ENCODE assay signal across 28 cellular contexts in genomic region chr21:25424674-25425073, GRCh38.
DNase-seq lines count a peak whose midpoint lies in the region; ATAC-seq and TF ChIP-seq lines count a peak whose summit lies in the region.
"Had no signal": no experiment of that assay in that cellular context is flagged by ENCODE, and none has a peak within 500 bp of the region (broad histone marks: within the 10 kb centered on the region; RNA-seq: fewer than 3 reads in every experiment).

No MANE protein-coding gene starts in this region.

- H3K27me3 ChIP-seq in SU-DHL-6 (ENCODE audit: low read length) (no peaks in the 10 kb centered on the region), GM23338 (ENCODE audit: insufficient read depth) (no peaks in the 10 kb centered on the region)
- H3K27me3 ChIP-seq: colonic mucosa, upper lobe of right lung had no signal

- H3K4me3 ChIP-seq in GM12864 (ENCODE audit: low read depth, low read length): peak overlapping the region; percentile 34; the same call in 1 of the 2 replicates
- peak overlapping the region; percentile 24 for H3K4me3 ChIP-seq in SU-DHL-6 (ENCODE audit: insufficient read depth, low read length, poor library complexity, severe bottlenecking)
- no peak overlapping the region for H3K4me3 ChIP-seq in GM23338
- H3K4me3 ChIP-seq: colonic mucosa, left ventricle myocardium inferior, upper lobe of right lung had no signal

- CTCF ChIA-PET in activated naive CD4-positive, alpha-beta T cell treated with anti-CD3 and anti-CD28 coated beads for 36 hours (lab: Charles Lee): interaction anchor here (0.7 to 7.8 kb wide), 6 partner anchors 28 to 150 kb away, joined by 3 to 51 read pairs (median 5); no protein-coding TSS in a partner anchor

- TF ChIP-seq CTCF in GM12864 (IDR thresholded peaks at IDR 0.05; ENCODE audit: low read depth, low read length, missing control alignments): no peak
- TF ChIP-seq CTCF in SU-DHL-6 (IDR thresholded peaks at IDR 0.05; ENCODE audit: insufficient read depth, low read length, poor library complexity, severe bottlenecking): no peak
- no peak for TF ChIP-seq CTCF in GM23338 (conservative IDR thresholded peaks at IDR 0.05; ENCODE audit: low read depth in 2 of 2)

- no peaks in the 10 kb centered on the region for H3K27me3 Mint-ChIP-seq in activated naive CD4-positive, alpha-beta T cell treated with anti-CD3 and anti-CD28 coated beads for 36 hours (ENCODE audit: low read depth)
- H3K27me3 Mint-ChIP-seq in stimulated activated memory B cell treated with anti-CD40 and anti-IgM and Interleukin-4, amounts not matched to agents 10 μg/mL and 1 μg/mL and 100 μg/mL, for 72 hours: no peaks in the 10 kb centered on the region
- H3K27me3 Mint-ChIP-seq in GM23338 (ENCODE audit: insufficient read depth, low read depth, poor library complexity): peaks cover 1% of the 10 kb centered on the region

- no peaks in the 10 kb centered on the region for H3K36me3 Mint-ChIP-seq in activated naive CD4-positive, alpha-beta T cell treated with anti-CD3 and anti-CD28 coated beads for 36 hours (ENCODE audit: low read depth)
- H3K36me3 Mint-ChIP-seq in activated naive CD4-positive, alpha-beta T cell treated with anti-CD3 and anti-CD28 coated beads, Interleukin-2, amount 50 U/mL, for 72 hours: peaks cover 0 to 5% of the 10 kb centered on the region in 2 donors
- peaks cover 8% of the 10 kb centered on the region for H3K36me3 Mint-ChIP-seq in stimulated activated memory B cell treated with anti-CD40 and anti-IgM and Interleukin-4, amounts not matched to agents 10 μg/mL and 1 μg/mL and 100 μg/mL, for 72 hours
- no peaks in the 10 kb centered on the region for H3K36me3 Mint-ChIP-seq in GM23338 (ENCODE audit: low read depth)

- H3K4me2 ChIP-seq in SU-DHL-6 (ENCODE audit: low read depth, low read length, poor library complexity, severe bottlenecking) (peak overlapping the region; percentile 68), GM23338 (no peak overlapping the region)

- H4K20me1 ChIP-seq in SU-DHL-6 (ENCODE audit: low read depth, low read length): no peaks in the 10 kb centered on the region
- H4K20me1 ChIP-seq in GM23338 (replicated peaks; ENCODE audit: insufficient read depth): no peaks in the 10 kb centered on the region

- no peaks in the 10 kb centered on the region for H3K79me2 ChIP-seq in SU-DHL-6 (ENCODE audit: insufficient read depth, low read length)
- no peaks in the 10 kb centered on the region for H3K79me2 ChIP-seq in GM23338 (replicated peaks; ENCODE audit: insufficient read depth)

- H3K4me1 ChIP-seq in GM23338 (ENCODE audit: insufficient read depth): no peaks in the 10 kb centered on the region
- H3K4me1 ChIP-seq: colonic mucosa, left ventricle myocardium inferior, upper lobe of right lung had no signal

- DNase-seq in activated naive CD4-positive, alpha-beta T cell treated with anti-CD3 and anti-CD28 coated beads for 36 hours: no peak
- DNase-seq in activated naive CD4-positive, alpha-beta T cell treated with anti-CD3 and anti-CD28 coated beads, Interleukin-2, amount 50 U/mL, for 72 hours (ENCODE audit: low spot score in 2 of 2): no peak
- DNase-seq in GM12864 (ENCODE audit: low read depth) (no peak), SIG-M5 treated with dmso at 0.1 percent for 504 hours (lab: John Stamatoyannopoulos, UW; ENCODE audit: unreplicated experiment) (no peak), foreskin melanocyte (no peak), GM23338 (ENCODE audit: low spot score) (no peak)
- DNase-seq: activated naive CD4-positive, alpha-beta T cell; anterior cingulate cortex; Calu3; colonic mucosa; DND-41; effector CD8-positive, alpha-beta T cell; islet precursor cell; left ventricle myocardium inferior; NCI-H1048; NCI-H1694; NCI-H510A; occipital lobe; PC-3; stimulated activated CD8-positive, alpha-beta memory T cell treated with anti-CD3 and anti-CD28 coated beads, Interleukin-4, amount 100 ng/mL, for 48 hours; substantia nigra; upper lobe of right lung had no signal

- H2AFZ ChIP-seq in SU-DHL-6 (ENCODE audit: low read depth, low read length, severe bottlenecking) (no peak overlapping the region), GM23338 (no peak overlapping the region)

- H3K27ac ChIP-seq in SU-DHL-6 (ENCODE audit: low read depth, low read length): peak overlapping the region; percentile 71; the same call in 1 of the 2 replicates
- no peak overlapping the region for H3K27ac ChIP-seq in GM23338 (ENCODE audit: low read depth)
- H3K27ac ChIP-seq: colonic mucosa, epithelial cell of prostate, left ventricle myocardium inferior, upper lobe of right lung, VCaP had no signal

- peaks cover 31% of the 10 kb centered on the region for H3F3A ChIP-seq in SU-DHL-6 (ENCODE audit: insufficient read depth)
- no peaks in the 10 kb centered on the region for H3F3A ChIP-seq in GM23338 (replicated peaks; ENCODE audit: low read depth)

- peak overlapping the region; percentile 36 for H3K4me3 Mint-ChIP-seq in activated naive CD4-positive, alpha-beta T cell treated with anti-CD3 and anti-CD28 coated beads for 36 hours
- peak overlapping the region; percentile 76 for H3K4me3 Mint-ChIP-seq in stimulated activated memory B cell treated with anti-CD40 and anti-IgM and Interleukin-4, amounts not matched to agents 10 μg/mL and 1 μg/mL and 100 μg/mL, for 72 hours
- H3K4me3 Mint-ChIP-seq in GM23338: no peak overlapping the region
- H3K4me3 Mint-ChIP-seq: T-helper 2 cell treated with Interferon-gamma antibody and Interleukin-4, amounts not matched to agents 5 μg/mL and 100 μg/mL, for 36 hours had no signal

- H3K4me1 Mint-ChIP-seq in activated naive CD4-positive, alpha-beta T cell treated with anti-CD3 and anti-CD28 coated beads for 36 hours (ENCODE audit: low read depth): peaks cover 71% of the 10 kb centered on the region
- peaks cover 76% of the 10 kb centered on the region for H3K4me1 Mint-ChIP-seq in stimulated activated memory B cell treated with anti-CD40 and anti-IgM and Interleukin-4, amounts not matched to agents 10 μg/mL and 1 μg/mL and 100 μg/mL, for 72 hours
- H3K4me1 Mint-ChIP-seq in GM23338: no peaks in the 10 kb centered on the region

- H3K27ac Mint-ChIP-seq in activated naive CD4-positive, alpha-beta T cell treated with anti-CD3 and anti-CD28 coated beads for 36 hours: peak overlapping the region; percentile 46
- peak overlapping the region in 1 of 2 donors; percentile 57 for H3K27ac Mint-ChIP-seq in activated naive CD4-positive, alpha-beta T cell treated with anti-CD3 and anti-CD28 coated beads, Interleukin-2, amount 50 U/mL, for 72 hours
- H3K27ac Mint-ChIP-seq in stimulated activated memory B cell treated with anti-CD40 and anti-IgM and Interleukin-4, amounts not matched to agents 10 μg/mL and 1 μg/mL and 100 μg/mL, for 72 hours: peak overlapping the region; percentile 91
- H3K27ac Mint-ChIP-seq in GM23338: no peak overlapping the region
- H3K27ac Mint-ChIP-seq: T-helper 2 cell treated with Interferon-gamma antibody and Interleukin-4, amounts not matched to agents 5 μg/mL and 100 μg/mL, for 36 hours had no signal

- H3K9ac ChIP-seq in SU-DHL-6 (ENCODE audit: low read length): peak overlapping the region; percentile 7; the same call in 1 of the 2 replicates

- H3K9me2 ChIP-seq in SU-DHL-6 (replicated peaks; ENCODE audit: insufficient read depth, low read length): no peaks in the 10 kb centered on the region
- no peaks in the 10 kb centered on the region for H3K9me2 ChIP-seq in GM23338 (ENCODE audit: insufficient read depth)

- intact Hi-C loops in activated naive CD4-positive, alpha-beta T cell treated with anti-CD3 and anti-CD28 coated beads for 36 hours (cut with micrococcal nuclease): loop anchor here (5.0 kb wide), 1 partner anchor 438 kb away; no protein-coding TSS in a partner anchor

- ATAC-seq in activated naive CD4-positive, alpha-beta T cell treated with anti-CD3 and anti-CD28 coated beads, Interleukin-2, amount 50 U/mL, for 72 hours: no peak
- ATAC-seq in stimulated activated memory B cell treated with anti-CD40 and anti-IgM and Interleukin-4, amounts not matched to agents 10 μg/mL and 1 μg/mL and 100 μg/mL, for 72 hours: no peak
- no peak for ATAC-seq in GM23338
- ATAC-seq: HepG2, PC-3, upper lobe of right lung had no signal

- H3K9me3 ChIP-seq in SU-DHL-6 (ENCODE audit: insufficient read depth, low read length): no peaks in the 10 kb centered on the region
- H3K9me3 ChIP-seq: colonic mucosa, left ventricle myocardium inferior, upper lobe of right lung had no signal

- H3K36me3 ChIP-seq in SU-DHL-6 (ENCODE audit: low read length) (no peaks in the 10 kb centered on the region), GM23338 (ENCODE audit: insufficient read depth) (no peaks in the 10 kb centered on the region)
- H3K36me3 ChIP-seq: colonic mucosa, left ventricle myocardium inferior, upper lobe of right lung had no signal

- no peaks in the 10 kb centered on the region for H3K9me3 Mint-ChIP-seq in activated naive CD4-positive, alpha-beta T cell treated with anti-CD3 and anti-CD28 coated beads for 36 hours
- H3K9me3 Mint-ChIP-seq in activated naive CD4-positive, alpha-beta T cell treated with anti-CD3 and anti-CD28 coated beads, Interleukin-2, amount 50 U/mL, for 72 hours: peaks cover 0 to 4% of the 10 kb centered on the region in 2 donors
- H3K9me3 Mint-ChIP-seq in stimulated activated memory B cell treated with anti-CD40 and anti-IgM and Interleukin-4, amounts not matched to agents 10 μg/mL and 1 μg/mL and 100 μg/mL, for 72 hours: peaks cover 2% of the 10 kb centered on the region
- no peaks in the 10 kb centered on the region for H3K9me3 Mint-ChIP-seq in GM23338
- H3K9me3 Mint-ChIP-seq: T-helper 2 cell treated with Interferon-gamma antibody and Interleukin-4, amounts not matched to agents 5 μg/mL and 100 μg/mL, for 36 hours had no signal

TF ChIP-seq in GM23338, 12 proteins besides CTCF, POLR2A, EP300 and RAD21 (continues in another document):
- no peak for TF ChIP-seq EZH2phosphoT487 (IDR thresholded peaks at IDR 0.05; ENCODE audit: unreplicated experiment)
- no peak for TF ChIP-seq JUNB (IDR thresholded peaks at IDR 0.05; ENCODE audit: unreplicated experiment)
- no peak for TF ChIP-seq NANOG (IDR thresholded peaks at IDR 0.05; ENCODE audit: borderline replicate concordance)
- TF ChIP-seq ZNF114 (CRISPR knock-in tag; IDR thresholded peaks at IDR 0.05): no peak
- no peak for TF ChIP-seq EZH2 (IDR thresholded peaks at IDR 0.05; ENCODE audit: low read depth, unreplicated experiment)
